ENCODE assay signal across 13 cellular contexts in the genomic region with DNA sequence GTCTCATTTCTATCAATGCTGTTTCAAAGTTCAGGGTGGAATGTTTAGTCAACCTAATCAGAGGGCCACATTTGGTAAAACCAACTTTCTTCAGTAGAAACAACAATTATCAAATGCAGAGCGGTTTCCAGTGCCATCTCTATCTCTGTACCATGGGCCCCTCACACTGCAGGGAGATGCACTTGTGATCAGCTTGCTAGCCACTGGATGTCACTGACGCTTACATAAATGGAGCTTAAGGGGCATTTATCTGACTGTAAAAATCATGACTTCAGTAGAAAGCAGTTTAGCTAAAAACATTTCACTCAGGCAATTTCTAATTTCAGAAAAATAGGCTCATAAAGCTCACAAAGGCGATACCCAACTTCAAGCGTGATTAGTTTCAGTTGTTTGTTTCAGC.
DNase-seq lines count a peak whose midpoint lies in the region; ATAC-seq lines count a peak whose summit lies in the region.
"Had no signal": no experiment of that assay in that cellular context is flagged by ENCODE, and none has a peak within 500 bp of the region (broad histone marks: within the 10 kb centered on the region; RNA-seq: fewer than 3 reads in every experiment).

No MANE protein-coding gene starts in this region.

- no peak for ATAC-seq in HG03354 (IDR thresholded peaks at IDR 0.05; ENCODE audit: poor library complexity, severe bottlenecking, unreplicated experiment)
- ATAC-seq: activated naive CD8-positive, alpha-beta T cell treated with anti-CD3 and anti-CD28 coated beads, Interleukin-2, amount 50 U/mL, for 24 hours; stimulated activated naive CD8-positive, alpha-beta T cell treated with anti-CD3 and anti-CD28 coated beads, Interleukin-15, Interleukin-2, amounts not matched to agents 100 U/mL and 50 U/mL, for 24 hours had no signal

- DNase-seq in AG08395 (ENCODE audit: low spot score) (peak; percentile 6), HT-29 (ENCODE audit: low spot score) (peak; percentile 5), UCSD-AML1 (lab: John Stamatoyannopoulos, UW; ENCODE audit: unreplicated experiment) (peak; percentile 9), glomerular visceral epithelial cell (ENCODE audit: extremely low spot score) (peak; percentile 20), SIG-M5 (lab: John Stamatoyannopoulos, UW) (no peak), NCI-H2196 treated with DMSO at 0.1 percent for 48 hours (lab: John Stamatoyannopoulos, UW; ENCODE audit: unreplicated experiment) (no peak), 8988T (no peak)
- DNase-seq: activated naive CD8-positive, alpha-beta T cell treated with anti-CD3 and anti-CD28 coated beads, Interleukin-2, amount 50 U/mL, for 24 hours; CD4-positive, CD25-positive, alpha-beta regulatory T cell; NCI-H2029 treated with DMSO at 0.1 percent for 48 hours; stimulated activated CD4-positive, alpha-beta T cell treated with anti-CD3 and anti-CD28 coated beads, Interleukin-4, amount 100 ng/mL, for 24 hours; stimulated activated naive CD8-positive, alpha-beta T cell treated with anti-CD3 and anti-CD28 coated beads, Interleukin-15, Interleukin-2, amounts not matched to agents 100 U/mL and 50 U/mL, for 24 hours had no signal

Comparison
In these comparisons a context has a peak if more than half of its experiments do, and no peak if none do; other contexts are left out.
1. DNase-seq: peak in AG08395 (single experiment), HT-29 (single experiment), UCSD-AML1 (single experiment) and glomerular visceral epithelial cell (single experiment); none in SIG-M5 (single experiment), NCI-H2196 treated with DMSO at 0.1 percent for 48 hours (single experiment) and 8988T (single experiment).